ENCODE assay signal across 8 cellular contexts in genomic region chr5:43017438-43017820, GRCh38. TPM values are rescaled to one million over a fixed set of nuclear protein-coding genes. Genes with fewer than 3 reads are reported as not detected.
A peak's percentile ranks its signal among the peaks of the same experiment; 100 is the strongest.
DNase-seq lines count a peak whose midpoint lies in the region; ATAC-seq and TF ChIP-seq lines count a peak whose summit lies in the region.

No MANE protein-coding gene starts in this region.

- peak overlapping the region; percentile 90 to 98 (median 98) for H3K4me3 Mint-ChIP-seq in T-cell
- peak overlapping the region; percentile 80 for H3K4me3 Mint-ChIP-seq in endodermal cell

- POLR2A ChIA-PET in T-cell (lab: Charles Lee), result interaction anchor here (0.6 to 4.9 kb wide), 10 partner anchors 9 to 467 kb away, joined by 3 to 128 read pairs (median 4); partner anchors contain the start of gene TMEM267 (in 1 of the 2)

- H3K4me1 ChIP-seq in endodermal cell (ENCODE audit: control insufficient read depth, insufficient read depth, low read length) (peaks cover 4% of the 10 kb centered on the region), mucosa of stomach (ENCODE audit: control insufficient read depth, insufficient read depth, low read length) (peaks cover 15% of the 10 kb centered on the region), vagina (peaks cover 18% of the 10 kb centered on the region)

- H3K36me3 ChIP-seq in endodermal cell (ENCODE audit: control insufficient read depth, insufficient read depth, low read length), result no peaks in the 10 kb centered on the region
- H3K36me3 ChIP-seq in mucosa of stomach (ENCODE audit: control insufficient read depth, insufficient read depth, low read length), result no peaks in the 10 kb centered on the region
- H3K36me3 ChIP-seq in vagina, result no peaks in the 10 kb centered on the region

- H3K27me3 ChIP-seq in endodermal cell (ENCODE audit: control insufficient read depth, insufficient read depth, low read length, poor library complexity, severe bottlenecking), result peaks cover 29% of the 10 kb centered on the region
- H3K27me3 ChIP-seq in mucosa of stomach (ENCODE audit: control insufficient read depth, insufficient read depth, low read length), result peaks cover 72% of the 10 kb centered on the region
- H3K27me3 ChIP-seq in vagina, result no peaks in the 10 kb centered on the region

- intact Hi-C loops in vagina (cut with DNase I), result no loop called here

- 2 to 6% methylated on average over 8 to 13 of the region's 13 CpGs for WGBS in endodermal cell (ENCODE audit: insufficient coverage in 1 of 2, insufficient read length in 1 of 2), 2 experiments

- no peaks in the 10 kb centered on the region for H3K9me3 Mint-ChIP-seq in T-cell
- H3K9me3 Mint-ChIP-seq in endodermal cell, result no peaks in the 10 kb centered on the region

- H3K4me3 ChIP-seq in endodermal cell (ENCODE audit: low read length) (peak overlapping the region; percentile 93), mucosa of stomach (ENCODE audit: low read length) (no peak overlapping the region), vagina (peak overlapping the region; percentile 59 to 76)

- H3K4me1 Mint-ChIP-seq in T-cell, result peaks cover 48 to 53% (median 52%) of the 10 kb centered on the region in 3 donors
- peaks cover 37% of the 10 kb centered on the region for H3K4me1 Mint-ChIP-seq in endodermal cell

- no peaks in the 10 kb centered on the region for H3K27me3 Mint-ChIP-seq in T-cell
- H3K27me3 Mint-ChIP-seq in endodermal cell (ENCODE audit: insufficient read depth), result peaks cover 67% of the 10 kb centered on the region

- H3K27ac Mint-ChIP-seq in T-cell (peak overlapping the region; percentile 98 to 100), endodermal cell (peak overlapping the region; percentile 92)

- peak; percentile 9 for TF ChIP-seq CTCF in endodermal cell (conservative IDR thresholded peaks at IDR 0.05)
- TF ChIP-seq CTCF in vagina (IDR thresholded peaks at IDR 0.05), result no peak

- CTCF ChIA-PET in T-cell (lab: Charles Lee), result interaction anchor here (1.0 to 7.0 kb wide), 7 partner anchors 9 to 108 kb away, joined by 3 to 146 read pairs (median 7); no protein-coding TSS in a partner anchor

- H3K36me3 Mint-ChIP-seq in T-cell, result no peaks in the 10 kb centered on the region
- H3K36me3 Mint-ChIP-seq in endodermal cell (ENCODE audit: low read depth), result no peaks in the 10 kb centered on the region

- H3K9me3 ChIP-seq in endodermal cell (ENCODE audit: control insufficient read depth, low read length), result no peaks in the 10 kb centered on the region
- H3K9me3 ChIP-seq in mucosa of stomach (ENCODE audit: control insufficient read depth, low read length), result no peaks in the 10 kb centered on the region
- H3K9me3 ChIP-seq in vagina, result no peaks in the 10 kb centered on the region

- ATAC-seq in HG03342 (IDR thresholded peaks at IDR 0.05; ENCODE audit: unreplicated experiment) (peak; percentile 18), T-cell (replicated peaks in 1 of 4) (peak; percentile 10 to 30 (median 26))

- H3K9ac ChIP-seq in endodermal cell (ENCODE audit: extremely low read depth, low read length, poor library complexity, severe bottlenecking) (peak overlapping the region; percentile 39), mucosa of stomach (ENCODE audit: low read length) (peak overlapping the region; percentile 58)

- H3K27ac ChIP-seq in endodermal cell (ENCODE audit: low read depth, low read length), result no peak overlapping the region
- H3K27ac ChIP-seq in vagina, result peak overlapping the region; percentile 98

- DNase-seq in ELR (ENCODE audit: low read depth) (peak; percentile 66), T-cell (peak in 20 of 34 experiments; percentile 14 to 58 (median 34)), endodermal cell (peak; percentile 77), vagina (ENCODE audit: extremely low spot score in 2 of 2) (peak in 1 of 2 donors; percentile 88), HuH-7.5 (ENCODE audit: low spot score) (no peak), NCI-H345 (lab: John Stamatoyannopoulos, UW) (no peak)

- TF ChIP-seq POLR2A in vagina (IDR thresholded peaks at IDR 0.05), result no peak

RNA-seq across cellular contexts. Expression of gene ANXA2R, which starts 22.7 kb away (rescaled TPM):
- total RNA-seq in T-cell (10 to 100 TPM; 47.8 to 64.1 (median 53.1) TPM), endodermal cell (under 1 TPM; 0.73 to 0.97 TPM), vagina (10.6 TPM)
- 1.5 TPM for polyA plus RNA-seq in endodermal cell (2013, experiment 1 of 2)
- 0.91 TPM for polyA plus RNA-seq in endodermal cell (2013, experiment 2 of 2)

Comparison
In these comparisons a context has a peak if more than half of its experiments do, and no peak if none do; other contexts are left out.
1. DNase-seq: peak in ELR (single experiment), T-cell (20 of 34) and endodermal cell (single experiment); none in HuH-7.5 (single experiment) and NCI-H345 (single experiment).